In genomic region chr5:90263102-90263501, GRCh38 we compare ENCODE assay signal across 14 cellular contexts.
DNase-seq lines count a peak whose midpoint lies in the region; ATAC-seq lines count a peak whose summit lies in the region.
"Had no signal": no experiment of that assay in that cellular context is flagged by ENCODE, and none has a peak within 500 bp of the region (broad histone marks: within the 10 kb centered on the region; RNA-seq: fewer than 3 reads in every experiment).

No MANE protein-coding gene starts in this region.

- no peak overlapping the region for H3K23ac ChIP-seq in mesendoderm (ENCODE audit: low read length)

- no peak overlapping the region for H3K4me3 Mint-ChIP-seq in stimulated activated naive B cell treated with anti-CD40 and anti-IgM and Interleukin-4, amounts not matched to agents 10 μg/mL and 1 μg/mL and 100 μg/mL, for 72 hours
- H3K4me3 Mint-ChIP-seq: CD4-positive, CD25-positive, alpha-beta regulatory T cell had no signal

- H3K79me1 ChIP-seq in mesendoderm (ENCODE audit: low read length), result no peaks in the 10 kb centered on the region

- H3K4me3 ChIP-seq in mesendoderm (ENCODE audit: low read length), result no peak overlapping the region
- H3K4me3 ChIP-seq: A549; BLaER1 treated with 17β-estradiol and CSF1 and Interleukin-3, amounts not matched to agents 10 nM and 100 nM had no signal

- H3K4me1 Mint-ChIP-seq in stimulated activated naive B cell treated with anti-CD40 and anti-IgM and Interleukin-4, amounts not matched to agents 10 μg/mL and 1 μg/mL and 100 μg/mL, for 72 hours, result peaks cover 2 to 8% of the 10 kb centered on the region in 2 donors
- H3K4me1 Mint-ChIP-seq: CD4-positive, CD25-positive, alpha-beta regulatory T cell had no signal

- H3K79me2 ChIP-seq in mesendoderm (ENCODE audit: control insufficient read depth, insufficient read depth, low read length), result no peaks in the 10 kb centered on the region

- H3K27me3 Mint-ChIP-seq in stimulated activated naive B cell treated with anti-CD40 and anti-IgM and Interleukin-4, amounts not matched to agents 10 μg/mL and 1 μg/mL and 100 μg/mL, for 72 hours, result no peaks in the 10 kb centered on the region

- ATAC-seq in GM18868 (IDR thresholded peaks at IDR 0.05; ENCODE audit: unreplicated experiment) (peak; percentile 85), GM18520 (IDR thresholded peaks at IDR 0.05; ENCODE audit: unreplicated experiment) (no peak)
- no peak for ATAC-seq in stimulated activated naive B cell treated with anti-CD40 and anti-IgM and Interleukin-4, amounts not matched to agents 10 μg/mL and 1 μg/mL and 100 μg/mL, for 72 hours (replicated peaks)
- ATAC-seq: A549, HCT116 had no signal

- H3K9ac ChIP-seq in mesendoderm (ENCODE audit: low read length), result no peak overlapping the region
- H3K9ac ChIP-seq: BLaER1 treated with 17β-estradiol and CSF1 and Interleukin-3, amounts not matched to agents 10 nM and 100 nM had no signal

- no peak overlapping the region for H3K56ac ChIP-seq in mesendoderm (ENCODE audit: low read length)

- no peak overlapping the region for H4K8ac ChIP-seq in mesendoderm (ENCODE audit: low read depth, low read length)

- WGBS in mesendoderm (ENCODE audit: extremely low coverage, insufficient coverage, low lambda C conversion rate), result no CpG with 5 or more reads among the region's 4 CpGs

- no peaks in the 10 kb centered on the region for H3K9me3 Mint-ChIP-seq in stimulated activated naive B cell treated with anti-CD40 and anti-IgM and Interleukin-4, amounts not matched to agents 10 μg/mL and 1 μg/mL and 100 μg/mL, for 72 hours
- H3K9me3 Mint-ChIP-seq: CD4-positive, CD25-positive, alpha-beta regulatory T cell had no signal

- no peaks in the 10 kb centered on the region for H3K27me3 ChIP-seq in mesendoderm (ENCODE audit: insufficient read depth, low read length, poor library complexity)
- H3K27me3 ChIP-seq: BLaER1 treated with 17β-estradiol and CSF1 and Interleukin-3, amounts not matched to agents 10 nM and 100 nM had no signal

- no peak overlapping the region for H3K27ac ChIP-seq in mesendoderm (ENCODE audit: low read depth, low read length)
- H3K27ac ChIP-seq: A549; BLaER1 treated with 17β-estradiol and CSF1 and Interleukin-3, amounts not matched to agents 10 nM and 100 nM; HL-60 had no signal

- H3K4me1 ChIP-seq in mesendoderm (ENCODE audit: control insufficient read depth, low read depth, low read length), result no peaks in the 10 kb centered on the region
- H3K4me1 ChIP-seq: A549 had no signal

- H3K36me3 Mint-ChIP-seq in stimulated activated naive B cell treated with anti-CD40 and anti-IgM and Interleukin-4, amounts not matched to agents 10 μg/mL and 1 μg/mL and 100 μg/mL, for 72 hours, result no peaks in the 10 kb centered on the region
- H3K36me3 Mint-ChIP-seq: CD4-positive, CD25-positive, alpha-beta regulatory T cell had no signal

- peak overlapping the region; percentile 70 for H3K4ac ChIP-seq in mesendoderm (ENCODE audit: low read depth, low read length)

- no peaks in the 10 kb centered on the region for H3K36me3 ChIP-seq in mesendoderm (ENCODE audit: control insufficient read depth, insufficient read depth, low read length)
- H3K36me3 ChIP-seq: BLaER1 treated with 17β-estradiol and CSF1 and Interleukin-3, amounts not matched to agents 10 nM and 100 nM had no signal

- no peak overlapping the region for H2BK5ac ChIP-seq in mesendoderm (ENCODE audit: low read length)

- no peak overlapping the region for H2BK15ac ChIP-seq in mesendoderm (replicated peaks; ENCODE audit: low read depth)

- H3K18ac ChIP-seq in mesendoderm (ENCODE audit: low read length), result no peak overlapping the region

- no peak overlapping the region for H2BK120ac ChIP-seq in mesendoderm (ENCODE audit: low read depth, low read length)

- H3K27ac Mint-ChIP-seq in stimulated activated naive B cell treated with anti-CD40 and anti-IgM and Interleukin-4, amounts not matched to agents 10 μg/mL and 1 μg/mL and 100 μg/mL, for 72 hours, result peak overlapping the region; percentile 47
- H3K27ac Mint-ChIP-seq: CD4-positive, CD25-positive, alpha-beta regulatory T cell had no signal

- H2AK5ac ChIP-seq in mesendoderm (ENCODE audit: low read length), result no peak overlapping the region

- H3K4me2 ChIP-seq in mesendoderm (ENCODE audit: low read length), result no peak overlapping the region
- H3K4me2 ChIP-seq: A549; BLaER1 treated with 17β-estradiol and CSF1 and Interleukin-3, amounts not matched to agents 10 nM and 100 nM had no signal

- H4K5ac ChIP-seq in mesendoderm (ENCODE audit: low read length), result no peak overlapping the region

- DNase-seq in mesendoderm (no peak), NCI-H187 (lab: John Stamatoyannopoulos, UW) (no peak), NCI-H510A treated with DMSO at 0.1 percent for 48 hours (lab: John Stamatoyannopoulos, UW) (no peak), epidermal melanocyte (ENCODE audit: insufficient read length, low spot score) (no peak)
- no peak for DNase-seq in stimulated activated naive B cell treated with anti-CD40 and anti-IgM and Interleukin-4, amounts not matched to agents 10 μg/mL and 1 μg/mL and 100 μg/mL, for 72 hours
- DNase-seq: CD4-positive, CD25-positive, alpha-beta regulatory T cell; DMS53; GF-D8 had no signal
